ENCODE assay signal across 2 cellular contexts in the genomic region with DNA sequence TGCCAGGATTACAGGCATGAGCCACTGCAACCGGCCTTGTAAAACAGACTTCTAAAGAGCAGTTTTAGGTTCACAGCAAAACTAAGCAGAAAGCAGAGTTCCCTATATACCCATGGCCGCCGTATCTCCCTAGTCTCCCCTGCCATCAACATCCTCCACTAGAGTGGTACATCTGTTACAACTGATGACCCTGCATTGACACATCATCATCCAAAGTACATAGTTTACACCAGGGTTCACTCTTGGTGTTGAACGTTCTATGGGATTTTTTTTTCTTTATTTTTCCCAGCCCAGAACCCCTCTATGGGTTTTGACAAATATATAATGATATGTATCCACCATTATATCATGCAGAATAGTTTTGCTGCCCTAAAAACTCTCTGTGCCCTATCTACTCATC.
TF ChIP-seq lines count a peak whose summit lies in the region.

No MANE protein-coding gene starts in this region.

TF ChIP-seq in HepG2, 621 proteins besides CTCF, POLR2A, EP300 and RAD21 (continued from another document):
- TF ChIP-seq DBP (CRISPR knock-in tag; IDR thresholded peaks at IDR 0.05; ENCODE audit: not compliant biosample characterization), result no peak
- TF ChIP-seq SALL1 (CRISPR knock-in tag; IDR thresholded peaks at IDR 0.05), result 0 out of 2 replicates have a peak, but pooled peaks have one; percentile 3

TF ChIP-seq in liver, 16 proteins besides CTCF, POLR2A, EP300 and RAD21 (continued from another document):
- TF ChIP-seq GABPA (IDR thresholded peaks at IDR 0.05 in 1 of 2, conservative IDR thresholded peaks at IDR 0.05 in 1 of 2) (no peak), ZBTB33 (IDR thresholded peaks at IDR 0.05) (no peak), EGR1 (IDR thresholded peaks at IDR 0.05; ENCODE audit: low read depth in 2 of 2) (no peak)
- TF ChIP-seq, protein P1, sequence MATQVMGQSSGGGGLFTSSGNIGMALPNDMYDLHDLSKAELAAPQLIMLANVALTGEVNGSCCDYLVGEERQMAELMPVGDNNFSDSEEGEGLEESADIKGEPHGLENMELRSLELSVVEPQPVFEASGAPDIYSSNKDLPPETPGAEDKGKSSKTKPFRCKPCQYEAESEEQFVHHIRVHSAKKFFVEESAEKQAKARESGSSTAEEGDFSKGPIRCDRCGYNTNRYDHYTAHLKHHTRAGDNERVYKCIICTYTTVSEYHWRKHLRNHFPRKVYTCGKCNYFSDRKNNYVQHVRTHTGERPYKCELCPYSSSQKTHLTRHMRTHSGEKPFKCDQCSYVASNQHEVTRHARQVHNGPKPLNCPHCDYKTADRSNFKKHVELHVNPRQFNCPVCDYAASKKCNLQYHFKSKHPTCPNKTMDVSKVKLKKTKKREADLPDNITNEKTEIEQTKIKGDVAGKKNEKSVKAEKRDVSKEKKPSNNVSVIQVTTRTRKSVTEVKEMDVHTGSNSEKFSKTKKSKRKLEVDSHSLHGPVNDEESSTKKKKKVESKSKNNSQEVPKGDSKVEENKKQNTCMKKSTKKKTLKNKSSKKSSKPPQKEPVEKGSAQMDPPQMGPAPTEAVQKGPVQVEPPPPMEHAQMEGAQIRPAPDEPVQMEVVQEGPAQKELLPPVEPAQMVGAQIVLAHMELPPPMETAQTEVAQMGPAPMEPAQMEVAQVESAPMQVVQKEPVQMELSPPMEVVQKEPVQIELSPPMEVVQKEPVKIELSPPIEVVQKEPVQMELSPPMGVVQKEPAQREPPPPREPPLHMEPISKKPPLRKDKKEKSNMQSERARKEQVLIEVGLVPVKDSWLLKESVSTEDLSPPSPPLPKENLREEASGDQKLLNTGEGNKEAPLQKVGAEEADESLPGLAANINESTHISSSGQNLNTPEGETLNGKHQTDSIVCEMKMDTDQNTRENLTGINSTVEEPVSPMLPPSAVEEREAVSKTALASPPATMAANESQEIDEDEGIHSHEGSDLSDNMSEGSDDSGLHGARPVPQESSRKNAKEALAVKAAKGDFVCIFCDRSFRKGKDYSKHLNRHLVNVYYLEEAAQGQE (IDR thresholded peaks at IDR 0.05), result no peak
